Comparison of ENCODE assay signal across 2 cellular contexts in genomic region chrX:21952624-21953023, GRCh38.
TF ChIP-seq lines count a peak whose summit lies in the region.

No MANE protein-coding gene starts in this region.

TF ChIP-seq in GM23338, 12 proteins besides CTCF, POLR2A, EP300 and RAD21:
- TF ChIP-seq ETS1 (IDR thresholded peaks at IDR 0.05) = no peak
- TF ChIP-seq JUNB (IDR thresholded peaks at IDR 0.05; ENCODE audit: unreplicated experiment) = no peak
- TF ChIP-seq POLR2AphosphoS5 (IDR thresholded peaks at IDR 0.05; ENCODE audit: low read depth) = no peak
- TF ChIP-seq CREB1 (CRISPR knock-in tag; IDR thresholded peaks at IDR 0.05; ENCODE audit: low read depth) = no peak
- TF ChIP-seq STAT1 (IDR thresholded peaks at IDR 0.05; ENCODE audit: unreplicated experiment) = no peak
- no peak for TF ChIP-seq EZH2phosphoT487 (IDR thresholded peaks at IDR 0.05; ENCODE audit: unreplicated experiment)
- TF ChIP-seq NANOG (IDR thresholded peaks at IDR 0.05; ENCODE audit: borderline replicate concordance) = no peak
- no peak for TF ChIP-seq ZNF331 (CRISPR knock-in tag; IDR thresholded peaks at IDR 0.05; ENCODE audit: low read depth)
- TF ChIP-seq REST (IDR thresholded peaks at IDR 0.05; ENCODE audit: unreplicated experiment) = no peak
- TF ChIP-seq EZH2 (IDR thresholded peaks at IDR 0.05; ENCODE audit: low read depth, unreplicated experiment) = no peak
- no peak for TF ChIP-seq ZNF114 (CRISPR knock-in tag; IDR thresholded peaks at IDR 0.05)
- TF ChIP-seq, protein P1, sequence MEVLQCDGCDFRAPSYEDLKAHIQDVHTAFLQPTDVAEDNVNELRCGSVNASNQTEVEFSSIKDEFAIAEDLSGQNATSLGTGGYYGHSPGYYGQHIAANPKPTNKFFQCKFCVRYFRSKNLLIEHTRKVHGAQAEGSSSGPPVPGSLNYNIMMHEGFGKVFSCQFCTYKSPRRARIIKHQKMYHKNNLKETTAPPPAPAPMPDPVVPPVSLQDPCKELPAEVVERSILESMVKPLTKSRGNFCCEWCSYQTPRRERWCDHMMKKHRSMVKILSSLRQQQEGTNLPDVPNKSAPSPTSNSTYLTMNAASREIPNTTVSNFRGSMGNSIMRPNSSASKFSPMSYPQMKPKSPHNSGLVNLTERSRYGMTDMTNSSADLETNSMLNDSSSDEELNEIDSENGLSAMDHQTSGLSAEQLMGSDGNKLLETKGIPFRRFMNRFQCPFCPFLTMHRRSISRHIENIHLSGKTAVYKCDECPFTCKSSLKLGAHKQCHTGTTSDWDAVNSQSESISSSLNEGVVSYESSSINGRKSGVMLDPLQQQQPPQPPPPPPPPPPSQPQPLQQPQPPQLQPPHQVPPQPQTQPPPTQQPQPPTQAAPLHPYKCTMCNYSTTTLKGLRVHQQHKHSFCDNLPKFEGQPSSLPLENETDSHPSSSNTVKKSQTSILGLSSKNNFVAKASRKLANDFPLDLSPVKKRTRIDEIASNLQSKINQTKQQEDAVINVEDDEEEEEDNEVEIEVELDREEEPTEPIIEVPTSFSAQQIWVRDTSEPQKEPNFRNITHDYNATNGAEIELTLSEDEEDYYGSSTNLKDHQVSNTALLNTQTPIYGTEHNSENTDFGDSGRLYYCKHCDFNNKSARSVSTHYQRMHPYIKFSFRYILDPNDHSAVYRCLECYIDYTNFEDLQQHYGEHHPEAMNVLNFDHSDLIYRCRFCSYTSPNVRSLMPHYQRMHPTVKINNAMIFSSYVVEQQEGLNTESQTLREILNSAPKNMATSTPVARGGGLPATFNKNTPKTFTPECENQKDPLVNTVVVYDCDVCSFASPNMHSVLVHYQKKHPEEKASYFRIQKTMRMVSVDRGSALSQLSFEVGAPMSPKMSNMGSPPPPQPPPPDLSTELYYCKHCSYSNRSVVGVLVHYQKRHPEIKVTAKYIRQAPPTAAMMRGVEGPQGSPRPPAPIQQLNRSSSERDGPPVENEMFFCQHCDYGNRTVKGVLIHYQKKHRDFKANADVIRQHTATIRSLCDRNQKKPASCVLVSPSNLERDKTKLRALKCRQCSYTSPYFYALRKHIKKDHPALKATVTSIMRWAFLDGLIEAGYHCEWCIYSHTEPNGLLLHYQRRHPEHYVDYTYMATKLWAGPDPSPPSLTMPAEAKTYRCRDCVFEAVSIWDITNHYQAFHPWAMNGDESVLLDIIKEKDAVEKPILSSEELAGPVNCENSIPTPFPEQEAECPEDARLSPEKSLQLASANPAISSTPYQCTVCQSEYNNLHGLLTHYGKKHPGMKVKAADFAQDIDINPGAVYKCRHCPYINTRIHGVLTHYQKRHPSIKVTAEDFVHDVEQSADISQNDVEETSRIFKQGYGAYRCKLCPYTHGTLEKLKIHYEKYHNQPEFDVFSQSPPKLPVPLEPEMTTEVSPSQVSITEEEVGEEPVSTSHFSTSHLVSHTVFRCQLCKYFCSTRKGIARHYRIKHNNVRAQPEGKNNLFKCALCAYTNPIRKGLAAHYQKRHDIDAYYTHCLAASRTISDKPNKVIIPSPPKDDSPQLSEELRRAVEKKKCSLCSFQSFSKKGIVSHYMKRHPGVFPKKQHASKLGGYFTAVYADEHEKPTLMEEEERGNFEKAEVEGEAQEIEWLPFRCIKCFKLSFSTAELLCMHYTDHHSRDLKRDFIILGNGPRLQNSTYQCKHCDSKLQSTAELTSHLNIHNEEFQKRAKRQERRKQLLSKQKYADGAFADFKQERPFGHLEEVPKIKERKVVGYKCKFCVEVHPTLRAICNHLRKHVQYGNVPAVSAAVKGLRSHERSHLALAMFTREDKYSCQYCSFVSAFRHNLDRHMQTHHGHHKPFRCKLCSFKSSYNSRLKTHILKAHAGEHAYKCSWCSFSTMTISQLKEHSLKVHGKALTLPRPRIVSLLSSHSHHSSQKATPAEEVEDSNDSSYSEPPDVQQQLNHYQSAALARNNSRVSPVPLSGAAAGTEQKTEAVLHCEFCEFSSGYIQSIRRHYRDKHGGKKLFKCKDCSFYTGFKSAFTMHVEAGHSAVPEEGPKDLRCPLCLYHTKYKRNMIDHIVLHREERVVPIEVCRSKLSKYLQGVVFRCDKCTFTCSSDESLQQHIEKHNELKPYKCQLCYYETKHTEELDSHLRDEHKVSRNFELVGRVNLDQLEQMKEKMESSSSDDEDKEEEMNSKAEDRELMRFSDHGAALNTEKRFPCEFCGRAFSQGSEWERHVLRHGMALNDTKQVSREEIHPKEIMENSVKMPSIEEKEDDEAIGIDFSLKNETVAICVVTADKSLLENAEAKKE (CRISPR knock-in tag; IDR thresholded peaks at IDR 0.05) = no peak

TF ChIP-seq in endothelial cell of umbilical vein, 7 proteins besides CTCF, POLR2A, EP300 and RAD21 (continued from another document):
- no peak for TF ChIP-seq MAX (IDR thresholded peaks at IDR 0.05; ENCODE audit: insufficient read depth, insufficient read length)
